ENCODE assay signal across 25 cellular contexts in the genomic region with DNA sequence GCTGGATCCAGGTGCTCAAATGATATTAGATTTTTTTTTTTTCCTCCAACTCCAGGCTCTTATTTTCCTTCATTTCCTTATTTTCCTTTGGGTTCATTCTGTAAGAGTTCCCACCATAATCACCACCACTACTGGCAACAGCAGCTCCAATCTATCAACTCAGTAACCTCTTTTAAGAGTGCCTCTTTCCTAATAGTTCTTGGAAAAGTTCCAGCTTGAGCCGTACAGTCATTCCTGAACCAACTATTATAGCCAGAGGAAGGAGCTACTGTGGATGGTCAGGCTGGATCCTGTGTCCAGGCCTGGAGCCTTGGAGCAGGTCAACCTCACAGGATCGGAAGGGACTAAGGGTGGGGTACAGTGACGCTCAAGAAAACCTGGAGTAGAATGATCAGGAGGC. TPM values are rescaled to one million over a fixed set of nuclear protein-coding genes. Genes with fewer than 3 reads are reported as not detected.
DNase-seq lines count a peak whose midpoint lies in the region; ATAC-seq and TF ChIP-seq lines count a peak whose summit lies in the region.
"Had no signal": no experiment of that assay in that cellular context is flagged by ENCODE, and none has a peak within 500 bp of the region (broad histone marks: within the 10 kb centered on the region; RNA-seq: fewer than 3 reads in every experiment).

No MANE protein-coding gene starts in this region.

- no peak for TF ChIP-seq CTCF in cardiac fibroblast (IDR thresholded peaks at IDR 0.05; ENCODE audit: low read depth, low read length)
- no peak for TF ChIP-seq CTCF in fibroblast of pulmonary artery (IDR thresholded peaks at IDR 0.05; ENCODE audit: low read length, missing control alignments)
- TF ChIP-seq CTCF in PC-3 (conservative IDR thresholded peaks at IDR 0.05; ENCODE audit: low read depth, low read length) = no peak
- no peak for TF ChIP-seq CTCF in transverse colon (IDR thresholded peaks at IDR 0.05)

- TF ChIP-seq POLR2A in transverse colon (IDR thresholded peaks at IDR 0.05) = no peak

- H3K9me3 ChIP-seq in PC-3 (ENCODE audit: low read length) (no peaks in the 10 kb centered on the region), transverse colon (no peaks in the 10 kb centered on the region)
- H3K9me3 ChIP-seq: HAP-1, SK-N-SH had no signal

- H3K9ac ChIP-seq in PC-3 (ENCODE audit: low read length) = no peak overlapping the region
- H3K9ac ChIP-seq: SK-N-SH had no signal

- H3K27me3 ChIP-seq in PC-3 (ENCODE audit: low read length) = peaks cover 40% of the 10 kb centered on the region
- no peaks in the 10 kb centered on the region for H3K27me3 ChIP-seq in transverse colon

- 78 to 80% methylated on average over 2 to 3 of the region's 3 CpGs for WGBS in transverse colon (ENCODE audit: low coverage in 1 of 2), 2 donors

- H3K4me1 ChIP-seq in PC-3 (ENCODE audit: insufficient read depth, low read length) = no peaks in the 10 kb centered on the region
- H3K4me1 ChIP-seq in transverse colon = no peaks in the 10 kb centered on the region
- H3K4me1 ChIP-seq: HAP-1 had no signal

- H3K27ac ChIP-seq in PC-3 (ENCODE audit: low read length) (no peak overlapping the region), transverse colon (no peak overlapping the region)

- CTCF ChIA-PET in PC-3 (lab: Charles Lee) = no interaction called here

- H3K36me3 ChIP-seq in PC-3 (ENCODE audit: low read depth, low read length) (no peaks in the 10 kb centered on the region), transverse colon (no peaks in the 10 kb centered on the region)
- H3K36me3 ChIP-seq: HAP-1 had no signal

- TF ChIP-seq EP300 in transverse colon (IDR thresholded peaks at IDR 0.05; ENCODE audit: low read depth) = no peak

- in situ Hi-C loops in transverse colon (cut with MboI; ENCODE audit: low pct_ligation_motif_present in 1 of 4, low pct_unique_long_range_greater_than_20kb in 1 of 4, low sequenced_read_pairs in 3 of 4) = no loop called here

- H3K9me2 ChIP-seq in PC-3 (replicated peaks; ENCODE audit: low read length) = no peaks in the 10 kb centered on the region
- H3K9me2 ChIP-seq: SK-N-SH had no signal

- no TSS peak for BruUV-seq in PC-3 (replicated peaks; lab: Mats Ljungman, UMichigan)

- intact Hi-C loops in PC-3 (cut with micrococcal nuclease) (no loop called here), transverse colon (cut with DNase I; ENCODE audit: low total_unique reads) (no loop called here)

- H3K79me2 ChIP-seq in PC-3 (ENCODE audit: low read length) = no peaks in the 10 kb centered on the region

- no peaks in the 10 kb centered on the region for H3F3A ChIP-seq in PC-3 (ENCODE audit: low read length, unreplicated experiment)

- no peaks in the 10 kb centered on the region for H4K20me1 ChIP-seq in PC-3 (ENCODE audit: low read length)

- ATAC-seq in GM19397 (IDR thresholded peaks at IDR 0.05; ENCODE audit: unreplicated experiment) (no peak), PC-3 (no peak)

- H3K4me3 ChIP-seq in cardiac fibroblast (replicated peaks in 1 of 2; ENCODE audit: low read depth in 2 of 2, low read length in 2 of 2) (no peak overlapping the region), fibroblast of pulmonary artery (replicated peaks; ENCODE audit: low read depth, low read length) (no peak overlapping the region), PC-3 (ENCODE audit: low read length) (no peak overlapping the region), transverse colon (no peak overlapping the region)
- H3K4me3 ChIP-seq: HAP-1 had no signal

- DNase-seq in M059J (ENCODE audit: low read depth) (peak; percentile 12), cardiac fibroblast (ENCODE audit: low read depth in 2 of 2) (peak; percentile 9 to 11), fibroblast of pulmonary artery (ENCODE audit: low read depth) (peak; percentile 23), PC-3 (no peak), NCI-H2081 treated with DMSO at 0.1 percent for 48 hours (lab: John Stamatoyannopoulos, UW) (no peak), transverse colon (no peak)
- DNase-seq: CD4-positive, CD25-positive, alpha-beta regulatory T cell; DMS153; DND-41; GOT3; HFFc6; IMR-90; KG1; NCI-H1092; NCI-H1417 treated with DMSO at 0.1 percent for 48 hours; NCI-H1694 treated with DMSO at 0.1 percent for 48 hours; NCI-H2081; NCI-H2171; NCI-H226; NCI-H510A; NCI-H69; SK-N-SH had no signal

- POLR2A ChIA-PET in PC-3 (lab: Charles Lee; ENCODE audit: unreplicated experiment) = no interaction called here

- H2AFZ ChIP-seq in PC-3 (ENCODE audit: low read length) = no peak overlapping the region

- no peak overlapping the region for H3K4me2 ChIP-seq in PC-3 (ENCODE audit: low read length)
- H3K4me2 ChIP-seq: SK-N-SH had no signal

RNA-seq across cellular contexts. Expression of gene ANGPT4, which starts 4.2 kb away (rescaled TPM):
- total RNA-seq in M059J (2014; rRNA removed; shearing (Covaris generic)) = not detected in 2 replicates
- total RNA-seq in PC-3 (2014; rRNA removed) (not detected in 2 replicates), transverse colon (under 1 TPM in 1 of 4 donors, not detected in 3; 0.14 TPM)
- total RNA-seq: A673; CD4-positive, CD25-positive, alpha-beta regulatory T cell; HFFc6; IMR-90 had no signal

Comparison
In these comparisons a context has a peak if more than half of its experiments do, and no peak if none do; other contexts are left out.
1. DNase-seq: peak in M059J (single experiment), cardiac fibroblast (2 of 2) and fibroblast of pulmonary artery (single experiment); none in PC-3 (single experiment), NCI-H2081 treated with DMSO at 0.1 percent for 48 hours (single experiment) and transverse colon (single experiment).